In genomic region chr11:64241175-64241429, GRCh38 we compare ENCODE assay signal across 6 cellular contexts. TPM values are rescaled to one million over a fixed set of nuclear protein-coding genes. Genes with fewer than 3 reads are reported as not detected.
DNase-seq lines count a peak whose midpoint lies in the region; ATAC-seq and TF ChIP-seq lines count a peak whose summit lies in the region.

No MANE protein-coding gene starts in this region.

- peak overlapping the region; percentile 80 to 95 (median 89) for H3K4me3 Mint-ChIP-seq in naive thymus-derived CD4-positive, alpha-beta T cell

- no peaks in the 10 kb centered on the region for H3K27me3 Mint-ChIP-seq in naive thymus-derived CD4-positive, alpha-beta T cell

- no peak for TF ChIP-seq CTCF in ascending aorta (IDR thresholded peaks at IDR 0.05)

- intact Hi-C loops in ascending aorta (cut with DNase I), result loop anchor here (1.0 to 2.0 kb wide), 2 partner anchors 29 to 64 kb away; partner anchors contain the start of gene ESRRA
- intact Hi-C loops in naive thymus-derived CD4-positive, alpha-beta T cell (cut with micrococcal nuclease), result loop anchor here (1.0 to 5.0 kb wide), 17 partner anchors 9 to 506 kb away; partner anchors contain the start of genes DNAJC4 (in 2 of the 2), ESRRA (in 2 of the 2), FERMT3 (in 2 of the 2) and GPR137 (in 2 of the 2)

- ATAC-seq in HG02588 (IDR thresholded peaks at IDR 0.05; ENCODE audit: unreplicated experiment), result peak; percentile 60
- peak; percentile 90 for ATAC-seq in naive thymus-derived CD4-positive, alpha-beta T cell

- H3K4me3 ChIP-seq in ascending aorta, result peak overlapping the region; percentile 91 to 97
- H3K4me3 ChIP-seq in naive thymus-derived CD4-positive, alpha-beta T cell (ENCODE audit: low read length), result peak overlapping the region; percentile 73

- no peaks in the 10 kb centered on the region for H3K9me3 Mint-ChIP-seq in naive thymus-derived CD4-positive, alpha-beta T cell

- peaks cover 28 to 32% of the 10 kb centered on the region in 2 donors for H3K36me3 ChIP-seq in ascending aorta
- peaks cover 0 to 30% (median 6%) of the 10 kb centered on the region in 3 experiments for H3K36me3 ChIP-seq in naive thymus-derived CD4-positive, alpha-beta T cell (ENCODE audit: control insufficient read depth in 2 of 3, insufficient read depth in 3 of 3, low read length in 3 of 3)

- H3K4me1 Mint-ChIP-seq in naive thymus-derived CD4-positive, alpha-beta T cell, result peaks cover 8 to 46% (median 31%) of the 10 kb centered on the region in 7 donors

- H3K27ac ChIP-seq in ascending aorta, result peak overlapping the region; percentile 99
- H3K27ac ChIP-seq in naive thymus-derived CD4-positive, alpha-beta T cell (ENCODE audit: low read depth, low read length), result peak overlapping the region; percentile 99

- DNase-seq in ascending aorta (ENCODE audit: low spot score in 2 of 2) (peak in 1 of 2 donors; percentile 97), NCI-H1694 (lab: John Stamatoyannopoulos, UW) (no peak), KBM-7 (no peak), NCI-H345 treated with DMSO at 0.1 percent for 48 hours (lab: John Stamatoyannopoulos, UW; ENCODE audit: unreplicated experiment) (no peak)
- DNase-seq in naive thymus-derived CD4-positive, alpha-beta T cell, result no peak

- CTCF ChIA-PET in naive thymus-derived CD4-positive, alpha-beta T cell (lab: Charles Lee), result interaction anchor here (1.0 to 1.8 kb wide), 6 partner anchors 8 to 63 kb away, joined by 3 to 11 read pairs (median 6); partner anchors contain the start of genes FERMT3, NUDT22, PLCB3 and TRPT1

- no peaks in the 10 kb centered on the region for H3K9me3 ChIP-seq in ascending aorta
- H3K9me3 ChIP-seq in naive thymus-derived CD4-positive, alpha-beta T cell (ENCODE audit: control insufficient read depth in 2 of 3, low read length in 3 of 3), result no peaks in the 10 kb centered on the region

- in situ Hi-C loops in KBM-7 (cut with MboI; ENCODE audit: low pct_unique_long_range_greater_than_20kb, low sequenced_read_pairs), result no loop called here

- no peaks in the 10 kb centered on the region for H3K27me3 ChIP-seq in ascending aorta
- no peaks in the 10 kb centered on the region for H3K27me3 ChIP-seq in naive thymus-derived CD4-positive, alpha-beta T cell (ENCODE audit: control insufficient read depth in 2 of 2, insufficient read depth in 2 of 2, low read length in 2 of 2)

- H3K27ac Mint-ChIP-seq in naive thymus-derived CD4-positive, alpha-beta T cell, result peak overlapping the region; percentile 97 to 100 (median 99)

- peaks cover 6 to 29% of the 10 kb centered on the region in 2 donors for H3K4me1 ChIP-seq in ascending aorta
- peaks cover 21 to 31% of the 10 kb centered on the region in 2 donors for H3K4me1 ChIP-seq in naive thymus-derived CD4-positive, alpha-beta T cell (ENCODE audit: control insufficient read depth in 2 of 2, insufficient read depth in 2 of 2, low read length in 2 of 2)

- H3K36me3 Mint-ChIP-seq in naive thymus-derived CD4-positive, alpha-beta T cell, result peaks cover 0 to 6% (median 0%) of the 10 kb centered on the region in 5 donors

- POLR2A ChIA-PET in naive thymus-derived CD4-positive, alpha-beta T cell (lab: Charles Lee), result interaction anchor here (0.7 to 12.3 kb wide), 16 partner anchors 9 to 624 kb away, joined by 3 to 154 read pairs (median 5); partner anchors contain the start of genes ESRRA, FERMT3, NUDT22 and PRDX5

RNA-seq across cellular contexts. Expression of gene FKBP2, which starts 0.2 kb away (rescaled TPM):
- total RNA-seq in ascending aorta, result 17.7 TPM
- 10 to 100 TPM; 20.3 to 46.6 (median 33.5) TPM for total RNA-seq in naive thymus-derived CD4-positive, alpha-beta T cell
- 10 to 100 TPM; 61.8 to 81.4 TPM for polyA plus RNA-seq in naive thymus-derived CD4-positive, alpha-beta T cell

RNA-seq across cellular contexts. Expression of gene PPP1R14B, which starts 5.6 kb away (rescaled TPM):
- 85.7 TPM for total RNA-seq in ascending aorta
- total RNA-seq in naive thymus-derived CD4-positive, alpha-beta T cell, result 100 to 1,000 TPM in 1 of 5 experiments, 10 to 100 TPM in 4; 20.1 to 116 (median 26.0) TPM
- polyA plus RNA-seq in naive thymus-derived CD4-positive, alpha-beta T cell, result 10 to 100 TPM; 23.9 to 29.5 TPM

RNA-seq across cellular contexts. Expression of gene VEGFB, which starts 6.7 kb away (rescaled TPM):
- total RNA-seq in ascending aorta, result 188 TPM
- 10 to 100 TPM; 30.6 to 99.5 (median 88.0) TPM for total RNA-seq in naive thymus-derived CD4-positive, alpha-beta T cell
- polyA plus RNA-seq in naive thymus-derived CD4-positive, alpha-beta T cell, result 10 to 100 TPM; 12.9 to 15.3 TPM

RNA-seq across cellular contexts. Expression of gene PLCB3, which starts 10.2 kb away (rescaled TPM):
- 54.0 TPM for total RNA-seq in ascending aorta
- total RNA-seq in naive thymus-derived CD4-positive, alpha-beta T cell, result 10 to 100 TPM in 2 of 5 experiments, 1 to 10 TPM in 3; 3.3 to 12.1 (median 8.1) TPM
- under 1 TPM; 0.19 to 0.81 TPM for polyA plus RNA-seq in naive thymus-derived CD4-positive, alpha-beta T cell

RNA-seq across cellular contexts. Expression of gene DNAJC4, which starts 10.8 kb away (rescaled TPM):
- total RNA-seq in ascending aorta, result 43.1 TPM
- total RNA-seq in naive thymus-derived CD4-positive, alpha-beta T cell, result 10 to 100 TPM; 39.3 to 61.7 (median 47.4) TPM
- polyA plus RNA-seq in naive thymus-derived CD4-positive, alpha-beta T cell, result 10 to 100 TPM; 24.3 to 26.7 TPM
